In the genomic region with DNA sequence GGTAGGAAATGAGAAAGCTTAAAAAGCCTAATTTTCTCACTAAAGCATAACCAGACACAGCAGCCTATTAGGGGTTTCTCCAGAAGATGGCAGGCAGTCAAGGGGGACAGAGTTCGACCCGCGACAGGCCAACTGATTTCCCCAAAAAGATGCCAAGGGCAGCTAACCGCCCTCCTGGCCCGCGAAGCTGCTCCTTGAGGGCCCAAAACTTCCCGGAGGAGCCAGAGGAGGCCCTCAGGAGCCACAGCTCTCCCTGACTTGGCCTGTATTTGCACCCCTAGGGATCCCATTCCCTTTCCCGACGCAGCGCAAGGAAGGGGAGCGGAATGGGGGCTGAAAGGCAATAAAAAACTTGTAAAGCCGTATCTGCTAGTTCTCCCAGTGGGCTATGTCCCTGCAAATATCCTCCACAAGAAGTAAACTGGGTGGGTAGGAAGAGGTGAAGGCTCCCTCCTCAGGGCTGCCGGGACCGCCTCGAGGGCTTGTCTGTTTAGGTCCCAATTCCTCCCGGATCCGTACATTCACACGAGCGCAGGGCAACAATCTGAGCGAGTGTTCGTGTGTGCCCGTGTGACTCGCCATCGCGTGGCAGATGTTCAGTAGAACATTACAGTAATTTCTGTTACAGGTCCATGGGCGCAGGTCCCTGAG, we compare ENCODE assay signal across 8 cellular contexts. TPM values are rescaled to one million over a fixed set of nuclear protein-coding genes. Genes with fewer than 3 reads are reported as not detected.
DNase-seq lines count a peak whose midpoint lies in the region; ATAC-seq and TF ChIP-seq lines count a peak whose summit lies in the region.

No MANE protein-coding gene starts in this region.

- H3K27ac ChIP-seq in A673 (ENCODE audit: low read depth, low read length, poor library complexity, severe bottlenecking): peak overlapping the region; percentile 59
- peak overlapping the region; percentile 94 for H3K27ac ChIP-seq in lower lobe of right lung
- peak overlapping the region; percentile 94 for H3K27ac ChIP-seq in upper lobe of right lung

- TF ChIP-seq CTCF in A673 (conservative IDR thresholded peaks at IDR 0.05; ENCODE audit: low read depth, low read length) (no peak), cardiac fibroblast (IDR thresholded peaks at IDR 0.05; ENCODE audit: low read depth, low read length) (peak; percentile 4), lower lobe of right lung (IDR thresholded peaks at IDR 0.05) (no peak), upper lobe of right lung (IDR thresholded peaks at IDR 0.05) (no peak)

- H3K9me3 ChIP-seq in A673 (ENCODE audit: low read depth, low read length, poor library complexity, severe bottlenecking) (no peaks in the 10 kb centered on the region), lower lobe of right lung (no peaks in the 10 kb centered on the region), upper lobe of right lung (no peaks in the 10 kb centered on the region)

- CTCF ChIA-PET in A673 (lab: Charles Lee): interaction anchor here (0.6 kb wide), 1 partner anchor 150 kb away, joined by 3 read pairs; no protein-coding TSS in a partner anchor

- H3K27me3 ChIP-seq in A673 (replicated peaks; ENCODE audit: insufficient read depth, low read depth, low read length, poor library complexity) (peaks cover 3% of the 10 kb centered on the region), lower lobe of right lung (ENCODE audit: low read depth) (no peaks in the 10 kb centered on the region), upper lobe of right lung (no peaks in the 10 kb centered on the region)

- DNase-seq in A673 (ENCODE audit: low spot score): no peak
- no peak for DNase-seq in Jurkat, Clone E6-1 (ENCODE audit: low read depth, low spot score)
- DNase-seq in cardiac fibroblast (ENCODE audit: low read depth in 2 of 2): peak in 1 of 2 donors; percentile 35
- DNase-seq in lower lobe of right lung: no peak
- peak; percentile 69 for DNase-seq in upper lobe of right lung
- no peak for DNase-seq in dermis blood vessel endothelial cell

- TSS peak; percentile 85 for BruUV-seq in A673 (replicated peaks; lab: Mats Ljungman, UMichigan)

- peak; percentile 1 for ATAC-seq in GM18909 (IDR thresholded peaks at IDR 0.05; ENCODE audit: poor library complexity, unreplicated experiment)
- peak; percentile 26 to 47 for ATAC-seq in lower lobe of right lung
- peak; percentile 8 for ATAC-seq in upper lobe of right lung
- no peak for ATAC-seq in GM19324 (IDR thresholded peaks at IDR 0.05; ENCODE audit: low FRiP score, unreplicated experiment)

- H3K4me1 ChIP-seq in A673 (ENCODE audit: insufficient read depth, low read length, poor library complexity, severe bottlenecking): peaks cover 9% of the 10 kb centered on the region
- H3K4me1 ChIP-seq in lower lobe of right lung: peaks cover 51% of the 10 kb centered on the region
- peaks cover 25% of the 10 kb centered on the region for H3K4me1 ChIP-seq in upper lobe of right lung

- H3K4me3 ChIP-seq in A673 (ENCODE audit: low read depth, low read length, poor library complexity, severe bottlenecking): peak overlapping the region; percentile 54
- H3K4me3 ChIP-seq in Jurkat, Clone E6-1 (ENCODE audit: low read length): peak overlapping the region; percentile 82
- peak overlapping the region; percentile 79 to 90 for H3K4me3 ChIP-seq in cardiac fibroblast (replicated peaks in 1 of 2; ENCODE audit: low read depth in 2 of 2, low read length in 2 of 2)
- peak overlapping the region; percentile 92 for H3K4me3 ChIP-seq in lower lobe of right lung
- peak overlapping the region; percentile 68 for H3K4me3 ChIP-seq in upper lobe of right lung

- H3K36me3 ChIP-seq in A673 (ENCODE audit: insufficient read depth, low read length, poor library complexity, severe bottlenecking): no peaks in the 10 kb centered on the region
- H3K36me3 ChIP-seq in lower lobe of right lung: peaks cover 8% of the 10 kb centered on the region
- H3K36me3 ChIP-seq in upper lobe of right lung: peaks cover 4% of the 10 kb centered on the region

- POLR2A ChIA-PET in A673 (lab: Charles Lee; ENCODE audit: low non-redundant PET): interaction anchor here (0.6 kb wide), 1 partner anchor 30 kb away, joined by 14 read pairs; no protein-coding TSS in a partner anchor

- intact Hi-C loops in A673 (cut with micrococcal nuclease; ENCODE audit: unreplicated experiment) (no loop called here), lower lobe of right lung (cut with DNase I) (no loop called here), upper lobe of right lung (cut with DNase I) (no loop called here)

RNA-seq across cellular contexts. Expression of gene NAGK, which starts 0.8 kb away (rescaled TPM):
- total RNA-seq in A673 (2021) (64.2 and 64.4 TPM in 2 replicates), lower lobe of right lung (150 TPM), upper lobe of right lung (126 TPM), dermis blood vessel endothelial cell (46.5 and 61.1 TPM in 2 replicates)
- 100 TPM for polyA plus RNA-seq in Jurkat, Clone E6-1 (2012; ENCODE audit: insufficient read depth, insufficient read length)
